Comparison of ENCODE assay signal across 15 cellular contexts in the genomic region with DNA sequence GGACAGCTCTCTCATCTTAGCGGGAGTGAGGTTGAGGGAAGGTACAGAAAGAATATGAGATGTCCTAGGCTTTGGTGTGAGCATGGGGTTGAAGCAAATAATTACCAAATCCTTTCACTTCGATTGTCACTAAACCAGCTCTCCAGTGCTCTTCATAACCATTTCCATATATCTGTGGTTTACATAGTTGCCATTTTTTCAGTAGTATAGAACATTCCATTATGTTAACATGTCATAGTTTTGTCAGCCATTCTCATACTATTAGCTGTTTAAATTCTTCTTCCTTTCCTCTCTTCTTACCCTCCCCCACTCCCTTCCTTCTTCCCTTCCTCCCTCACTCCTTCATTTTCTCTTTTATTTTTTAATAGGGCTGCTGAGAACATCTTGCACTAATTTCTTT.
DNase-seq lines count a peak whose midpoint lies in the region; ATAC-seq and TF ChIP-seq lines count a peak whose summit lies in the region.
"Had no signal": no experiment of that assay in that cellular context is flagged by ENCODE, and none has a peak within 500 bp of the region (broad histone marks: within the 10 kb centered on the region; RNA-seq: fewer than 3 reads in every experiment).

No MANE protein-coding gene starts in this region.

- no peaks in the 10 kb centered on the region for H3K9me2 ChIP-seq in GM23338 (ENCODE audit: insufficient read depth)

- H3K36me3 Mint-ChIP-seq in GM23338 (ENCODE audit: low read depth) (no peaks in the 10 kb centered on the region), T-helper 17 cell (ENCODE audit: low read depth) (peaks cover 2% of the 10 kb centered on the region)
- no peaks in the 10 kb centered on the region for H3K36me3 Mint-ChIP-seq in stimulated activated effector memory CD8-positive, alpha-beta T cell treated with anti-CD3 and anti-CD28 coated beads, Interleukin-12 subunit alpha, Interleukin-12 subunit beta, amount 100 ng/mL, for 72 hours
- H3K36me3 Mint-ChIP-seq in activated naive CD8-positive, alpha-beta T cell treated with anti-CD3 and anti-CD28 coated beads for 36 hours = no peaks in the 10 kb centered on the region
- H3K36me3 Mint-ChIP-seq: CD8-positive, alpha-beta T cell had no signal

- H3K27ac Mint-ChIP-seq in GM23338 = 0 out of 2 replicates have a peak overlapping the region, but pooled peaks have one; percentile 30
- H3K27ac Mint-ChIP-seq in T-helper 17 cell = peak overlapping the region; percentile 24
- peak overlapping the region; percentile 46 for H3K27ac Mint-ChIP-seq in stimulated activated effector memory CD8-positive, alpha-beta T cell treated with anti-CD3 and anti-CD28 coated beads, Interleukin-12 subunit alpha, Interleukin-12 subunit beta, amount 100 ng/mL, for 72 hours
- H3K27ac Mint-ChIP-seq in activated naive CD8-positive, alpha-beta T cell treated with anti-CD3 and anti-CD28 coated beads for 36 hours = no peak overlapping the region
- H3K27ac Mint-ChIP-seq: CD8-positive, alpha-beta T cell had no signal

- no peaks in the 10 kb centered on the region for H3K4me1 ChIP-seq in GM23338 (ENCODE audit: insufficient read depth)

- H3K36me3 ChIP-seq in GM23338 (ENCODE audit: insufficient read depth) = no peaks in the 10 kb centered on the region
- H3K36me3 ChIP-seq: SJSA1 had no signal

- H3K4me1 Mint-ChIP-seq in GM23338 (peaks cover 8% of the 10 kb centered on the region; the same call in 2 of the 3 replicates), T-helper 17 cell (peaks cover 11% of the 10 kb centered on the region)
- H3K4me1 Mint-ChIP-seq in stimulated activated effector memory CD8-positive, alpha-beta T cell treated with anti-CD3 and anti-CD28 coated beads, Interleukin-12 subunit alpha, Interleukin-12 subunit beta, amount 100 ng/mL, for 72 hours = peaks cover 11% of the 10 kb centered on the region
- H3K4me1 Mint-ChIP-seq in activated naive CD8-positive, alpha-beta T cell treated with anti-CD3 and anti-CD28 coated beads for 36 hours = no peaks in the 10 kb centered on the region

- TF ChIP-seq CTCF in GM23338 (conservative IDR thresholded peaks at IDR 0.05; ENCODE audit: low read depth in 2 of 2) = no peak
- TF ChIP-seq CTCF in fibroblast of pulmonary artery (IDR thresholded peaks at IDR 0.05; ENCODE audit: low read length, missing control alignments) = no peak
- no peak for TF ChIP-seq CTCF in coronary artery (IDR thresholded peaks at IDR 0.05)

- H3K27ac ChIP-seq in GM23338 (ENCODE audit: low read depth) (no peak overlapping the region), coronary artery (no peak overlapping the region)
- H3K27ac ChIP-seq: SJSA1 had no signal

- H2AFZ ChIP-seq in GM23338 = no peak overlapping the region

- no peaks in the 10 kb centered on the region for H3K27me3 ChIP-seq in GM23338 (ENCODE audit: insufficient read depth)
- H3K27me3 ChIP-seq: SJSA1 had no signal

- H3K9me3 ChIP-seq in T-helper 17 cell (ENCODE audit: control insufficient read depth, low read length, poor library complexity, severe bottlenecking) = no peaks in the 10 kb centered on the region
- H3K9me3 ChIP-seq: SJSA1 had no signal

- no peaks in the 10 kb centered on the region for H3K9me3 Mint-ChIP-seq in GM23338
- no peaks in the 10 kb centered on the region for H3K9me3 Mint-ChIP-seq in stimulated activated effector memory CD8-positive, alpha-beta T cell treated with anti-CD3 and anti-CD28 coated beads, Interleukin-12 subunit alpha, Interleukin-12 subunit beta, amount 100 ng/mL, for 72 hours
- H3K9me3 Mint-ChIP-seq in activated naive CD8-positive, alpha-beta T cell treated with anti-CD3 and anti-CD28 coated beads for 36 hours = no peaks in the 10 kb centered on the region
- H3K9me3 Mint-ChIP-seq: CD8-positive, alpha-beta T cell had no signal

- DNase-seq in GM23338 (ENCODE audit: low spot score) (no peak), T-helper 17 cell (no peak), fibroblast of pulmonary artery (ENCODE audit: low read depth) (peak; percentile 42), NCI-H2081 treated with DMSO at 0.1 percent for 48 hours (lab: John Stamatoyannopoulos, UW) (no peak), coronary artery (ENCODE audit: low spot score) (no peak)
- DNase-seq in stimulated activated effector memory CD8-positive, alpha-beta T cell treated with anti-CD3 and anti-CD28 coated beads, Interleukin-12 subunit alpha, Interleukin-12 subunit beta, amount 100 ng/mL, for 72 hours (ENCODE audit: low spot score in 2 of 2) = no peak
- no peak for DNase-seq in activated naive CD8-positive, alpha-beta T cell treated with anti-CD3 and anti-CD28 coated beads for 36 hours
- DNase-seq: CD8-positive, alpha-beta T cell; DND-41; H7; NCI-H1417 treated with DMSO at 0.1 percent for 48 hours; NCI-H2029; NCI-H524; RPMI8226 had no signal

- H3K27me3 Mint-ChIP-seq in GM23338 (ENCODE audit: insufficient read depth, low read depth, poor library complexity) (no peaks in the 10 kb centered on the region), T-helper 17 cell (no peaks in the 10 kb centered on the region)
- H3K27me3 Mint-ChIP-seq in activated naive CD8-positive, alpha-beta T cell treated with anti-CD3 and anti-CD28 coated beads for 36 hours = no peaks in the 10 kb centered on the region

- H3K4me2 ChIP-seq in GM23338 = no peak overlapping the region

- ATAC-seq in GM23338 (no peak), T-helper 17 cell (no peak)
- no peak for ATAC-seq in stimulated activated effector memory CD8-positive, alpha-beta T cell treated with anti-CD3 and anti-CD28 coated beads, Interleukin-12 subunit alpha, Interleukin-12 subunit beta, amount 100 ng/mL, for 72 hours
- ATAC-seq: CD8-positive, alpha-beta T cell had no signal

- H3F3A ChIP-seq in GM23338 (replicated peaks; ENCODE audit: low read depth) = no peaks in the 10 kb centered on the region

- H3K4me3 Mint-ChIP-seq in GM23338 (no peak overlapping the region), T-helper 17 cell (no peak overlapping the region)
- no peak overlapping the region for H3K4me3 Mint-ChIP-seq in stimulated activated effector memory CD8-positive, alpha-beta T cell treated with anti-CD3 and anti-CD28 coated beads, Interleukin-12 subunit alpha, Interleukin-12 subunit beta, amount 100 ng/mL, for 72 hours
- H3K4me3 Mint-ChIP-seq in activated naive CD8-positive, alpha-beta T cell treated with anti-CD3 and anti-CD28 coated beads for 36 hours = no peak overlapping the region
- H3K4me3 Mint-ChIP-seq: CD8-positive, alpha-beta T cell had no signal

- no peaks in the 10 kb centered on the region for H3K79me2 ChIP-seq in GM23338 (replicated peaks; ENCODE audit: insufficient read depth)

- H4K20me1 ChIP-seq in GM23338 (replicated peaks; ENCODE audit: insufficient read depth) = no peaks in the 10 kb centered on the region

- no peak overlapping the region for H3K4me3 ChIP-seq in GM23338
- no peak overlapping the region for H3K4me3 ChIP-seq in fibroblast of pulmonary artery (replicated peaks; ENCODE audit: low read depth, low read length)
- no peak overlapping the region for H3K4me3 ChIP-seq in coronary artery
- H3K4me3 ChIP-seq: SJSA1 had no signal

TF ChIP-seq in GM23338, 12 proteins besides CTCF, POLR2A, EP300 and RAD21 (continues in another document):
- TF ChIP-seq ZNF114 (CRISPR knock-in tag; IDR thresholded peaks at IDR 0.05) (no peak), EZH2phosphoT487 (IDR thresholded peaks at IDR 0.05; ENCODE audit: unreplicated experiment) (no peak), JUNB (IDR thresholded peaks at IDR 0.05; ENCODE audit: unreplicated experiment) (no peak)
